8 cellular contexts compared by ENCODE assay signal in the genomic region with DNA sequence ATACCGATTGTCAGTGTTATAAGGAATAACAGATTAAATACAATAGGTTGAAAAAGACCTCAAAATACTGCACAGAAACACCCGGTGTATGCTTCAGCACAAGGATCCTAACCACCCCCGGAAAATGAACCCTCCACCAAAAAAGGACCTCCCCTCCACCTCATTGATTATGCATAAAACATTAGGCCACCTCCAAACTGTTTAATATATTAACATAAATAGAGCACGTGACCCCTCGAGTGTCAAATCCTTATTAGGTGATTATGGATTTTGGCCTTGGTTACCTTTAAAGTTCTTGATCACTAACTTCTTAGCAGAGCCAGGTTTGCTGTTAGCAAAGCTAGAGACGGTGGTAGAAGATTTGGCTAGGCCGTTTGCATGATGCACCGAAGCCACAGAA. TPM values are rescaled to one million over a fixed set of nuclear protein-coding genes. Genes with fewer than 3 reads are reported as not detected.
A peak's percentile ranks its signal among the peaks of the same experiment; 100 is the strongest.
DNase-seq lines count a peak whose midpoint lies in the region; ATAC-seq lines count a peak whose summit lies in the region.

No MANE protein-coding gene starts in this region.

- peak; percentile 14 for DNase-seq in DMS 273 treated with DMSO at 0.1 percent for 48 hours (lab: John Stamatoyannopoulos, UW)
- peak; percentile 20 for DNase-seq in activated CD8-positive, alpha-beta T cell treated with anti-CD3 and anti-CD28 coated beads, Interleukin-2, amount 10 ng/mL, durations not matched to agents 7 days and 5 days
- no peak for DNase-seq in activated CD4-positive, alpha-beta T cell treated with anti-CD3 and anti-CD28 coated beads for 4 hours
- no peak for DNase-seq in stimulated activated CD4-positive, alpha-beta T cell treated with anti-CD3 and anti-CD28 coated beads, Interleukin-4, amount 100 ng/mL, for 4 hours

- CTCF ChIA-PET in activated CD8-positive, alpha-beta T cell treated with anti-CD3 and anti-CD28 coated beads, Interleukin-2, amount 10 ng/mL, durations not matched to agents 7 days and 5 days (lab: Charles Lee): interaction anchor here (1.2 to 3.9 kb wide), 2 partner anchors 38 to 44 kb away, joined by 3 to 19 read pairs; partner anchors contain the start of gene MCTS1

- H3K36me3 ChIP-seq in iPS-18a (ENCODE audit: control insufficient read depth, low read depth, low read length) (peaks cover 11% of the 10 kb centered on the region), subcutaneous abdominal adipose tissue (ENCODE audit: control insufficient read depth in 5 of 5, insufficient read depth in 5 of 5, low read length in 5 of 5) (peaks cover 0 to 7% (median 0%) of the 10 kb centered on the region in 5 donors)

- H3K27me3 ChIP-seq in iPS-18a (ENCODE audit: control insufficient read depth, insufficient read depth, low read length): no peaks in the 10 kb centered on the region
- no peaks in the 10 kb centered on the region for H3K27me3 ChIP-seq in subcutaneous abdominal adipose tissue (ENCODE audit: control insufficient read depth in 5 of 5, insufficient read depth in 4 of 5, low read length in 5 of 5)

- peaks cover 18 to 25% (median 21%) of the 10 kb centered on the region in 3 donors for H3K4me1 Mint-ChIP-seq in IgD-negative memory B cell
- H3K4me1 Mint-ChIP-seq in activated CD8-positive, alpha-beta T cell treated with anti-CD3 and anti-CD28 coated beads, Interleukin-2, amount 10 ng/mL, durations not matched to agents 7 days and 5 days (ENCODE audit: low read depth): peaks cover 27% of the 10 kb centered on the region

- H3K9ac ChIP-seq in iPS-18a (ENCODE audit: low read length) (peak overlapping the region; percentile 79), subcutaneous abdominal adipose tissue (ENCODE audit: low read length in 5 of 5) (peak overlapping the region; percentile 21 to 76 (median 50))

- H3K4me3 Mint-ChIP-seq in IgD-negative memory B cell: peak overlapping the region; percentile 86 to 99 (median 96)
- peak overlapping the region; percentile 99 for H3K4me3 Mint-ChIP-seq in activated CD8-positive, alpha-beta T cell treated with anti-CD3 and anti-CD28 coated beads, Interleukin-2, amount 10 ng/mL, durations not matched to agents 7 days and 5 days

- ATAC-seq in activated CD8-positive, alpha-beta T cell treated with anti-CD3 and anti-CD28 coated beads, Interleukin-2, amount 10 ng/mL, durations not matched to agents 7 days and 5 days: no peak
- ATAC-seq in HG02852 (IDR thresholded peaks at IDR 0.05; ENCODE audit: unreplicated experiment): no peak

- H3K27ac ChIP-seq in iPS-18a (ENCODE audit: low read length) (no peak overlapping the region), subcutaneous abdominal adipose tissue (ENCODE audit: low read depth, low read length) (peak overlapping the region; percentile 88)

- H3K9me3 ChIP-seq in iPS-18a (ENCODE audit: control insufficient read depth, low read depth, low read length): peaks cover 5% of the 10 kb centered on the region
- H3K9me3 ChIP-seq in subcutaneous abdominal adipose tissue (ENCODE audit: control insufficient read depth in 5 of 5, low read length in 5 of 5): no peaks in the 10 kb centered on the region

- H3K4me1 ChIP-seq in iPS-18a (ENCODE audit: control insufficient read depth, low read depth, low read length) (no peaks in the 10 kb centered on the region), subcutaneous abdominal adipose tissue (ENCODE audit: control insufficient read depth in 5 of 5, insufficient read depth in 5 of 5, low read length in 5 of 5) (peaks cover 0 to 24% (median 12%) of the 10 kb centered on the region in 5 donors)

- H3K36me3 Mint-ChIP-seq in IgD-negative memory B cell: peaks cover 2% of the 10 kb centered on the region
- peaks cover 22% of the 10 kb centered on the region for H3K36me3 Mint-ChIP-seq in activated CD8-positive, alpha-beta T cell treated with anti-CD3 and anti-CD28 coated beads, Interleukin-2, amount 10 ng/mL, durations not matched to agents 7 days and 5 days (ENCODE audit: low read depth)

- H3K9me3 Mint-ChIP-seq in IgD-negative memory B cell: no peaks in the 10 kb centered on the region
- no peaks in the 10 kb centered on the region for H3K9me3 Mint-ChIP-seq in activated CD8-positive, alpha-beta T cell treated with anti-CD3 and anti-CD28 coated beads, Interleukin-2, amount 10 ng/mL, durations not matched to agents 7 days and 5 days (ENCODE audit: insufficient read depth)

- H3K4me3 ChIP-seq in iPS-18a (ENCODE audit: low read length) (peak overlapping the region; percentile 85), subcutaneous abdominal adipose tissue (ENCODE audit: low read depth in 1 of 5, low read length in 5 of 5) (peak overlapping the region; percentile 81 to 92 (median 83))

- H3K27me3 Mint-ChIP-seq in IgD-negative memory B cell: no peaks in the 10 kb centered on the region
- H3K27me3 Mint-ChIP-seq in activated CD8-positive, alpha-beta T cell treated with anti-CD3 and anti-CD28 coated beads, Interleukin-2, amount 10 ng/mL, durations not matched to agents 7 days and 5 days (ENCODE audit: low read depth): no peaks in the 10 kb centered on the region

- H3K27ac Mint-ChIP-seq in IgD-negative memory B cell: peak overlapping the region; percentile 89 to 98 (median 96)
- H3K27ac Mint-ChIP-seq in activated CD8-positive, alpha-beta T cell treated with anti-CD3 and anti-CD28 coated beads, Interleukin-2, amount 10 ng/mL, durations not matched to agents 7 days and 5 days: peak overlapping the region; percentile 99

- POLR2A ChIA-PET in activated CD8-positive, alpha-beta T cell treated with anti-CD3 and anti-CD28 coated beads, Interleukin-2, amount 10 ng/mL, durations not matched to agents 7 days and 5 days (lab: Charles Lee): interaction anchor here (1.2 to 1.8 kb wide), 5 partner anchors 69 to 309 kb away, joined by 4 to 10 read pairs (median 5); partner anchors contain the start of gene ZBTB33

RNA-seq across cellular contexts. Expression of gene CUL4B, which starts 1.0 kb away (rescaled TPM):
- polyA plus RNA-seq in IgD-negative memory B cell: 18.0 TPM
- 10 to 100 TPM; 29.3 to 31.4 TPM for total RNA-seq in activated CD8-positive, alpha-beta T cell treated with anti-CD3 and anti-CD28 coated beads, Interleukin-2, amount 10 ng/mL, durations not matched to agents 7 days and 5 days

RNA-seq across cellular contexts. Expression of gene MCTS1, which starts 44.1 kb away (rescaled TPM):
- polyA plus RNA-seq in IgD-negative memory B cell: 72.3 TPM
- 10 to 100 TPM; 56.0 to 60.5 TPM for total RNA-seq in activated CD8-positive, alpha-beta T cell treated with anti-CD3 and anti-CD28 coated beads, Interleukin-2, amount 10 ng/mL, durations not matched to agents 7 days and 5 days

Comparison
In these comparisons a context has a peak if more than half of its experiments do, and no peak if none do; other contexts are left out.
1. DNase-seq: peak in DMS 273 treated with DMSO at 0.1 percent for 48 hours (single experiment) and activated CD8-positive, alpha-beta T cell treated with anti-CD3 and anti-CD28 coated beads, Interleukin-2, amount 10 ng/mL, durations not matched to agents 7 days and 5 days (single experiment); none in activated CD4-positive, alpha-beta T cell treated with anti-CD3 and anti-CD28 coated beads for 4 hours (0 of 2) and stimulated activated CD4-positive, alpha-beta T cell treated with anti-CD3 and anti-CD28 coated beads, Interleukin-4, amount 100 ng/mL, for 4 hours (0 of 2).